Comparison of ENCODE assay signal across 11 cellular contexts in genomic region chr6:16730720-16731502, GRCh38. TPM values are rescaled to one million over a fixed set of nuclear protein-coding genes. Genes with fewer than 3 reads are reported as not detected.
DNase-seq lines count a peak whose midpoint lies in the region; ATAC-seq and TF ChIP-seq lines count a peak whose summit lies in the region.
"Had no signal": no experiment of that assay in that cellular context is flagged by ENCODE, and none has a peak within 500 bp of the region (broad histone marks: within the 10 kb centered on the region; RNA-seq: fewer than 3 reads in every experiment).

No MANE protein-coding gene starts in this region.

- H3K4me3 ChIP-seq in smooth muscle cell = no peak overlapping the region
- H3K4me3 ChIP-seq: colonic mucosa had no signal

- peak overlapping the region; percentile 57 for H3K27ac ChIP-seq in smooth muscle cell (ENCODE audit: low read depth)
- H3K27ac ChIP-seq: colonic mucosa had no signal

- no peak for TF ChIP-seq CTCF in smooth muscle cell (IDR thresholded peaks at IDR 0.05; ENCODE audit: borderline replicate concordance, insufficient read depth, poor library complexity, severe bottlenecking)

- no peaks in the 10 kb centered on the region for H3K9me3 ChIP-seq in smooth muscle cell (replicated peaks; ENCODE audit: low read depth)
- H3K9me3 ChIP-seq: colonic mucosa had no signal

- H3F3A ChIP-seq in smooth muscle cell (ENCODE audit: low read depth) = peaks cover 35% of the 10 kb centered on the region

- H3K27ac Mint-ChIP-seq in activated CD4-positive, alpha-beta T cell treated with anti-CD3 and anti-CD28 coated beads for 36 hours = peak overlapping the region; percentile 35
- peak overlapping the region; percentile 83 for H3K27ac Mint-ChIP-seq in central memory CD8-positive, alpha-beta T cell (ENCODE audit: low read depth)

- no peaks in the 10 kb centered on the region for H3K27me3 Mint-ChIP-seq in activated CD4-positive, alpha-beta T cell treated with anti-CD3 and anti-CD28 coated beads for 36 hours
- no peaks in the 10 kb centered on the region for H3K27me3 Mint-ChIP-seq in central memory CD8-positive, alpha-beta T cell

- 46% methylated on average over 9 of the region's 9 CpGs for WGBS in smooth muscle cell (ENCODE audit: low lambda C conversion rate)

- POLR2A ChIA-PET in activated CD4-positive, alpha-beta T cell treated with anti-CD3 and anti-CD28 coated beads for 36 hours (lab: Charles Lee) = interaction anchor here (0.7 to 1.3 kb wide), 2 partner anchors 26 to 32 kb away, joined by 7 to 10 read pairs; no protein-coding TSS in a partner anchor

- H3K4me1 ChIP-seq in smooth muscle cell (ENCODE audit: low read depth) = peaks cover 29% of the 10 kb centered on the region

- H4K20me1 ChIP-seq in smooth muscle cell (ENCODE audit: low read depth) = peaks cover 6% of the 10 kb centered on the region

- H3K36me3 ChIP-seq in smooth muscle cell (ENCODE audit: low read depth) = no peaks in the 10 kb centered on the region
- H3K36me3 ChIP-seq: colonic mucosa had no signal

- no peaks in the 10 kb centered on the region for H3K9me3 Mint-ChIP-seq in activated CD4-positive, alpha-beta T cell treated with anti-CD3 and anti-CD28 coated beads for 36 hours (ENCODE audit: low read depth)
- no peaks in the 10 kb centered on the region for H3K9me3 Mint-ChIP-seq in central memory CD8-positive, alpha-beta T cell

- peak; percentile 8 for ATAC-seq in activated CD4-positive, alpha-beta T cell treated with anti-CD3 and anti-CD28 coated beads for 36 hours
- peak; percentile 69 for ATAC-seq in central memory CD8-positive, alpha-beta T cell (replicated peaks; ENCODE audit: extremely low read depth, poor library complexity, severe bottlenecking)
- ATAC-seq in GM18517 (IDR thresholded peaks at IDR 0.05; ENCODE audit: unreplicated experiment) = no peak
- ATAC-seq: HCT116 had no signal

- peaks cover 61% of the 10 kb centered on the region for H3K4me1 Mint-ChIP-seq in activated CD4-positive, alpha-beta T cell treated with anti-CD3 and anti-CD28 coated beads for 36 hours
- H3K4me1 Mint-ChIP-seq in central memory CD8-positive, alpha-beta T cell = peaks cover 59% of the 10 kb centered on the region

- H3K36me3 Mint-ChIP-seq in activated CD4-positive, alpha-beta T cell treated with anti-CD3 and anti-CD28 coated beads for 36 hours (ENCODE audit: low read depth) = peaks cover 7% of the 10 kb centered on the region
- peaks cover 24% of the 10 kb centered on the region for H3K36me3 Mint-ChIP-seq in central memory CD8-positive, alpha-beta T cell (ENCODE audit: insufficient read depth)

- H3K27me3 ChIP-seq in smooth muscle cell (ENCODE audit: low read depth) = no peaks in the 10 kb centered on the region
- H3K27me3 ChIP-seq: colonic mucosa had no signal

- H3K9ac ChIP-seq in smooth muscle cell (ENCODE audit: low read depth) = no peak overlapping the region

- H3K79me2 ChIP-seq in smooth muscle cell (ENCODE audit: low read depth) = peaks cover 68% of the 10 kb centered on the region

- H3K4me2 ChIP-seq in smooth muscle cell = peak overlapping the region; percentile 30

- CTCF ChIA-PET in activated CD4-positive, alpha-beta T cell treated with anti-CD3 and anti-CD28 coated beads for 36 hours (lab: Charles Lee) = interaction anchor here (0.7 to 1.7 kb wide), 7 partner anchors 8 to 354 kb away, joined by 3 to 4 read pairs (median 3); no protein-coding TSS in a partner anchor

- H2AFZ ChIP-seq in smooth muscle cell (ENCODE audit: low read depth) = no peak overlapping the region

- intact Hi-C loops in activated CD4-positive, alpha-beta T cell treated with anti-CD3 and anti-CD28 coated beads for 36 hours (cut with DNase I, micrococcal nuclease) = loop anchor here (1.0 to 2.0 kb wide), 2 partner anchors 30 to 46 kb away; partner anchors contain the start of gene ATXN1 (in 1 of the 2)

- H3K4me3 Mint-ChIP-seq in activated CD4-positive, alpha-beta T cell treated with anti-CD3 and anti-CD28 coated beads for 36 hours = peak overlapping the region; percentile 20
- H3K4me3 Mint-ChIP-seq in central memory CD8-positive, alpha-beta T cell = peak overlapping the region; percentile 68

- no peak for DNase-seq in activated CD4-positive, alpha-beta T cell treated with anti-CD3 and anti-CD28 coated beads for 36 hours
- no peak for DNase-seq in activated CD4-positive, alpha-beta T cell treated with anti-CD3 and anti-CD28 coated beads for 4 hours
- DNase-seq in MV-4-11 (lab: John Stamatoyannopoulos, UW) = peak; percentile 39
- DNase-seq in central memory CD8-positive, alpha-beta T cell (ENCODE audit: low spot score in 2 of 2) = no peak
- no peak for DNase-seq in smooth muscle cell (lab: John Stamatoyannopoulos, UW; ENCODE audit: unreplicated experiment)
- DNase-seq in cerebellar cortex (ENCODE audit: low spot score) = no peak
- no peak for DNase-seq in stimulated activated CD4-positive, alpha-beta T cell treated with anti-CD3 and anti-CD28 coated beads, Interleukin-4, amount 100 ng/mL, for 1 hour
- DNase-seq: colonic mucosa, foreskin melanocyte had no signal

RNA-seq across cellular contexts. Expression of gene ATXN1, which starts 30.3 kb away (rescaled TPM):
- total RNA-seq in activated CD4-positive, alpha-beta T cell treated with anti-CD3 and anti-CD28 coated beads for 36 hours = 10 to 100 TPM; 19.8 to 22.8 TPM
- 40.6 and 45.8 TPM in 2 replicates for total RNA-seq in smooth muscle cell
- 17.9 and 22.8 TPM in 2 replicates for polyA plus RNA-seq in smooth muscle cell
